8 cellular contexts compared by ENCODE assay signal in the genomic region with DNA sequence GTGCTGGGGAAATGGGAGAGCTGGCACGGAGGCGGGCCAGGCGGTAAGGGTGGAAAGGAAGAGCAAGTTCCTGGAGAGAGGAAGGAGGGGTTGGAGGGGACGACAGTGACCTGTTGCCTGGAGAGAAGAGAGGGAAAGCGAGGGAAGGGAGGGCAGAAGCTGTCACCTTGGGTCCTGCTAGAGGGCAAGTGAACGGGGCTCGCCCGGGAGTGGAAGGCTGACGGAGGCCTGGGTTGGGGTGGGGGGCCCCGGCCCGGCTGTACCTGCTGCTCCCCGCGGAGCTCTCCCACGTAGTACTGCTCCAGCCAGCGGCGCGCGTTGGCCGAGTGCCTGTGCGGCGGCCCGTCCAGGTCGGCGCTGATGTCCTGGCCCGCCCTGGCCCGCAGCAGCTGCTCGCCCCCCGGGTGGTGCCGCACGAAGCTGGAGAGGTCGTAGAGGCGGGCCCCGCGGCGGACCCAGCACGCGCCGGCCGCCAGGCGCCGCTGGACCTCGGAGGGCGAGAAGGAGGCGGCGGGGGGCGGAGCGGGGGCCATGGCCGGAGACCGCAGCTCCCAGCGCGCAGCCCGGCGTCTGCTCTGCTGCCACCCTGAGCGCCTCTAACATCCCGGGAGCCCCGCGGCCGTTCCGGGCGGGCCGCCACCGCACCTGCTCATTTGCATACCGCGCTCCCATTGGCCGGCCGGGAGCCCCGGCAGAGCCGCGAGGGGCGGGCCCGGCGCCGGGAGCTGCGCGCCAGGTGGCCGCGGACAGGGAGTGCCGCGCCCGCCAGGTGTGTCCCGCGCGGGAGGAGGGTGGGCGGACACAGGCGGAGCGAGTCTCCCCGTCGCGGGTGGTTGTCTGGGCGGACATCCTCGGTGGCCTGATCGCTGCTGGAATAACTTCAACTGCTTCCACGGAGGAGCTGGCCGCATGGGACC.
DNase-seq lines count a peak whose midpoint lies in the region; ATAC-seq and TF ChIP-seq lines count a peak whose summit lies in the region.

Gene FA2H, minus strand, starts transcription at position 598 of the 917 bp plus-strand sequence. Its CDS starts 65 bp downstream, at position 533.

- in situ Hi-C loops in astrocyte of the spinal cord (cut with HindIII; ENCODE audit: low sequenced_read_pairs): no loop called here

- H3K27ac ChIP-seq in skin epidermis: peak within 1 kb of the TSS in 6 of 21 experiments; percentile 16 to 76 (median 56)

- no peaks in the 10 kb centered on the region for H3K9me3 ChIP-seq in iPS-18c (ENCODE audit: control insufficient read depth, insufficient read depth, low read length)

- DNase-seq in NCI-H1436 treated with DMSO at 0.1 percent for 48 hours (lab: John Stamatoyannopoulos, UW) (peak; percentile 45), T-helper 9 cell (peak; percentile 62), astrocyte of the spinal cord (ENCODE audit: low read depth, low spot score) (peak; percentile 24), amniotic stem cell (lab: John Stamatoyannopoulos, UW) (no peak)

- H3K4me3 ChIP-seq in astrocyte of the spinal cord (ENCODE audit: low read depth, low read length) (no peak within 1 kb of the TSS), iPS-18c (ENCODE audit: insufficient read depth, low read depth, low read length) (peak within 1 kb of the TSS; percentile 68), skin epidermis (peak within 1 kb of the TSS; percentile 13 to 52 (median 28))

- ATAC-seq in GM18498 (IDR thresholded peaks at IDR 0.05; ENCODE audit: unreplicated experiment) (peak; percentile 82), HG02840 (IDR thresholded peaks at IDR 0.05; ENCODE audit: low FRiP score, unreplicated experiment) (peak; percentile 81)

- TF ChIP-seq CTCF in astrocyte of the spinal cord (IDR thresholded peaks at IDR 0.05; ENCODE audit: low read depth, low read length): peak; percentile 28
